Comparison of ENCODE assay signal across 11 cellular contexts in genomic region chr11:118728112-118728511, GRCh38. TPM values are rescaled to one million over a fixed set of nuclear protein-coding genes. Genes with fewer than 3 reads are reported as not detected.
"Had no signal": no experiment of that assay in that cellular context is flagged by ENCODE, and none has a peak within 500 bp of the region (broad histone marks: within the 10 kb centered on the region; RNA-seq: fewer than 3 reads in every experiment).

No MANE protein-coding gene starts in this region.

RNA-seq across cellular contexts. Expression of gene TREH, which starts 48.7 kb away (rescaled TPM):
- total RNA-seq: activated naive CD4-positive, alpha-beta T cell treated with anti-CD3 and anti-CD28 coated beads, Interleukin-2, amount 50 U/mL, for 72 hours; activated T-helper 1 cell treated with anti-CD3 and anti-CD28 coated beads, Interleukin-12 subunit alpha, Interleukin-12 subunit beta, Interleukin-2, Interleukin-4 antibody, amounts not matched to agents 30 ng/mL and 10 ng/mL and 1 ng/mL, durations not matched to agents 14 hours and 24 hours and 36 hours; adrenal gland; astrocyte; cerebellum; left ventricle myocardium inferior; mononuclear cell; osteocyte; psoas muscle; T-helper 2 cell treated with Interferon-gamma antibody and Interleukin-4, amounts not matched to agents 100 ng/mL and 5 ng/mL, for 36 hours had no signal
- polyA plus RNA-seq: immature natural killer cell had no signal
